ENCODE assay signal across 17 cellular contexts in the genomic region with DNA sequence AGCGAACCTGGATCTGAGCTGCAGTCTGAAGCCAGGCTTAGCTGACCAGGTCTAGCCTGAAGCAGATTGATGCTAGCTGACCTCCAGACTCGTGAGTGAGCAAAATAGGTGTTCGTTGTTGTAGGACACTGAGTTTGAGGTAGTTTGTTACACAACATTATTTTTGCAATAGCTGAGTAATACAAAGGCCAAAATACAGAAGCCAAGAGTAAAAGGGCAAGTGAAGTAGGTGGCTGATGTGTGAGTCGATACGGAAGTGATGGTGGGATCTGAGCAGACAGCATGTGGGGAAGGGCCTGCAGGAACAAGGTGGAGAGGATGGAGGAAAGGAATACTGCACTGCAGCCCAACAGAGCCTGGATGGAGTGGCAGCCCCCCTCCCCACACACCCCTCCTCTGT. TPM values are rescaled to one million over a fixed set of nuclear protein-coding genes. Genes with fewer than 3 reads are reported as not detected.
"Had no signal": no experiment of that assay in that cellular context is flagged by ENCODE, and none has a peak within 500 bp of the region (broad histone marks: within the 10 kb centered on the region; RNA-seq: fewer than 3 reads in every experiment).

No MANE protein-coding gene starts in this region.

- H3K27ac Mint-ChIP-seq: activated CD8-positive, alpha-beta T cell treated with anti-CD3 and anti-CD28 coated beads, Interleukin-2, amount 10 ng/mL, durations not matched to agents 7 days and 5 days had no signal

- H3K9me3 ChIP-seq: heart left ventricle, left ventricle myocardium inferior, thyroid gland, uterus had no signal

- H3K4me3 ChIP-seq: coronary artery, heart left ventricle, left ventricle myocardium inferior, thyroid gland, uterus had no signal

- DNase-seq: activated CD4-positive, alpha-beta T cell treated with anti-CD3 and anti-CD28 coated beads for 4 hours; activated CD8-positive, alpha-beta T cell treated with anti-CD3 and anti-CD28 coated beads, Interleukin-2, amount 10 ng/mL, durations not matched to agents 7 days and 5 days; activated naive CD4-positive, alpha-beta T cell treated with Interleukin-2 at 50 U/mL for 16 hours; caudate nucleus; effector CD4-positive, alpha-beta T cell; foreskin melanocyte; heart left ventricle; islet precursor cell; left ventricle myocardium inferior; retina; stimulated activated CD4-positive, alpha-beta T cell treated with anti-CD3 and anti-CD28 coated beads, Interleukin-15, amount 100 ng/mL, for 24 hours; stimulated activated CD4-positive, alpha-beta T cell treated with anti-CD3 and anti-CD28 coated beads, Interleukin-4, amount 100 ng/mL, for 24 hours; thyroid gland; uterus had no signal

- H3K27me3 ChIP-seq: thyroid gland, uterus had no signal

- H3K4me1 ChIP-seq: left ventricle myocardium inferior, thyroid gland, uterus had no signal

- H3K36me3 ChIP-seq: heart left ventricle, left ventricle myocardium inferior, thyroid gland, uterus had no signal

- ATAC-seq: activated CD8-positive, alpha-beta T cell treated with anti-CD3 and anti-CD28 coated beads, Interleukin-2, amount 10 ng/mL, durations not matched to agents 7 days and 5 days had no signal

- FAIRE-seq: endothelial cell of umbilical vein had no signal

- H3K27ac ChIP-seq: coronary artery, heart left ventricle, left ventricle myocardium inferior, thyroid gland, uterus had no signal

- H3K4me3 Mint-ChIP-seq: activated CD8-positive, alpha-beta T cell treated with anti-CD3 and anti-CD28 coated beads, Interleukin-2, amount 10 ng/mL, durations not matched to agents 7 days and 5 days had no signal

RNA-seq across cellular contexts. Expression of a gene that starts 8.5 kb away (rescaled TPM):
- total RNA-seq: activated CD8-positive, alpha-beta T cell treated with anti-CD3 and anti-CD28 coated beads, Interleukin-2, amount 10 ng/mL, durations not matched to agents 7 days and 5 days; endothelial cell of umbilical vein; heart left ventricle; left ventricle myocardium inferior; skeletal muscle tissue; thyroid gland had no signal
- polyA plus RNA-seq: endothelial cell of umbilical vein, heart left ventricle had no signal
